16 cellular contexts compared by ENCODE assay signal in genomic region chr9:126513159-126514036, GRCh38.
A peak's percentile ranks its signal among the peaks of the same experiment; 100 is the strongest.
DNase-seq lines count a peak whose midpoint lies in the region; ATAC-seq, FAIRE-seq and TF ChIP-seq lines count a peak whose summit lies in the region.
"Had no signal": no experiment of that assay in that cellular context is flagged by ENCODE, and none has a peak within 500 bp of the region (broad histone marks: within the 10 kb centered on the region; RNA-seq: fewer than 3 reads in every experiment).

No MANE protein-coding gene starts in this region.

- H3K27ac ChIP-seq in esophagus muscularis mucosa (replicated peaks in 1 of 4): no peak overlapping the region
- H3K27ac ChIP-seq in osteoblast (ENCODE audit: low read depth, low read length): no peak overlapping the region
- H3K27ac ChIP-seq: Peyer's patch, transverse colon had no signal

- peaks cover 6% of the 10 kb centered on the region for H3K36me3 Mint-ChIP-seq in glutamatergic neuron (ENCODE audit: unreplicated experiment)
- H3K36me3 Mint-ChIP-seq: brain had no signal

- intact Hi-C loops in esophagus muscularis mucosa (cut with DNase I): no loop called here

- no peak for TF ChIP-seq EP300 in esophagus muscularis mucosa (IDR thresholded peaks at IDR 0.05)

- H4K20me1 ChIP-seq in osteoblast (ENCODE audit: insufficient read depth, low read length): no peaks in the 10 kb centered on the region

- H3K4me1 Mint-ChIP-seq in glutamatergic neuron (ENCODE audit: low read depth, unreplicated experiment): peaks cover 18% of the 10 kb centered on the region

- ATAC-seq in GM21367 (IDR thresholded peaks at IDR 0.05; ENCODE audit: unreplicated experiment): no peak

- no peak overlapping the region for H3K27ac Mint-ChIP-seq in glutamatergic neuron (ENCODE audit: unreplicated experiment)
- H3K27ac Mint-ChIP-seq: activated B cell treated with CpG ODN at 0.5 μM for 24 hours; activated naive CD4-positive, alpha-beta T cell treated with anti-CD3 and anti-CD28 coated beads for 36 hours; brain had no signal

- H3K4me1 ChIP-seq in esophagus muscularis mucosa: peaks cover 24 to 51% (median 40%) of the 10 kb centered on the region in 4 donors
- peaks cover 17% of the 10 kb centered on the region for H3K4me1 ChIP-seq in osteoblast (ENCODE audit: insufficient read depth, low read length)

- peak; percentile 3 for FAIRE-seq in G401.6 (lab: Jason Lieb, UNC)

- H3K79me2 ChIP-seq in osteoblast (ENCODE audit: insufficient read depth, low read length): no peaks in the 10 kb centered on the region

- no peak overlapping the region for H3K4me2 ChIP-seq in osteoblast (ENCODE audit: insufficient read depth, low read length)

- 80% methylated on average over 6 of the region's 13 CpGs for WGBS in esophagus muscularis mucosa

- no peak for TF ChIP-seq POLR2A in esophagus muscularis mucosa (IDR thresholded peaks at IDR 0.05; ENCODE audit: low read depth)

- H3K27me3 Mint-ChIP-seq in glutamatergic neuron (ENCODE audit: unreplicated experiment): peaks cover 10% of the 10 kb centered on the region

- H3K9me3 Mint-ChIP-seq in glutamatergic neuron (ENCODE audit: unreplicated experiment): peaks cover 4% of the 10 kb centered on the region
- H3K9me3 Mint-ChIP-seq: activated B cell treated with CpG ODN at 0.5 μM for 24 hours; activated naive CD4-positive, alpha-beta T cell treated with anti-CD3 and anti-CD28 coated beads for 36 hours; CD8-positive, alpha-beta memory T cell had no signal

- H3K27me3 ChIP-seq in esophagus muscularis mucosa (peaks cover 0 to 86% (median 45%) of the 10 kb centered on the region in 4 donors), osteoblast (ENCODE audit: insufficient read depth, low read length) (peaks cover 47% of the 10 kb centered on the region)

- H3K4me3 ChIP-seq in esophagus muscularis mucosa (peak overlapping the region; percentile 19 to 44 (median 30)), osteoblast (ENCODE audit: insufficient read depth, low read length) (no peak overlapping the region)

- H3K36me3 ChIP-seq in esophagus muscularis mucosa (no peaks in the 10 kb centered on the region), osteoblast (ENCODE audit: insufficient read depth, low read length) (no peaks in the 10 kb centered on the region)
- H3K36me3 ChIP-seq: Peyer's patch, transverse colon had no signal

- H2AFZ ChIP-seq in osteoblast (ENCODE audit: low read length): no peak overlapping the region

- TF ChIP-seq CTCF in esophagus muscularis mucosa (IDR thresholded peaks at IDR 0.05): no peak
- TF ChIP-seq CTCF in osteoblast (IDR thresholded peaks at IDR 0.05; ENCODE audit: extremely low read depth, low read depth, low read length): no peak
- TF ChIP-seq CTCF in glutamatergic neuron (IDR thresholded peaks at IDR 0.05; ENCODE audit: partially characterized antibody, unreplicated experiment): no peak

- H3K4me3 Mint-ChIP-seq in glutamatergic neuron (ENCODE audit: unreplicated experiment): no peak overlapping the region
- H3K4me3 Mint-ChIP-seq: activated B cell treated with CpG ODN at 0.5 μM for 24 hours; activated naive CD4-positive, alpha-beta T cell treated with anti-CD3 and anti-CD28 coated beads for 36 hours had no signal

- H3K9me3 ChIP-seq in esophagus muscularis mucosa (no peaks in the 10 kb centered on the region), osteoblast (ENCODE audit: low read depth, low read length) (no peaks in the 10 kb centered on the region)
- H3K9me3 ChIP-seq: Peyer's patch, transverse colon had no signal

- DNase-seq in M059J (ENCODE audit: low read depth) (peak; percentile 42), esophagus muscularis mucosa (ENCODE audit: extremely low spot score) (no peak), osteoblast (ENCODE audit: insufficient read length, low spot score, missing footprints) (peak; percentile 87), NCI-H2196 (lab: John Stamatoyannopoulos, UW; ENCODE audit: unreplicated experiment) (no peak), glutamatergic neuron (no peak), OCI-M1 (lab: John Stamatoyannopoulos, UW) (no peak)
- DNase-seq: GF-D8, NCI-H446 treated with DMSO at 0.1 percent for 48 hours had no signal

Comparison
In these comparisons a context has a peak if more than half of its experiments do, and no peak if none do; other contexts are left out.
1. DNase-seq: peak in M059J (single experiment) and osteoblast (single experiment); none in esophagus muscularis mucosa (single experiment), NCI-H2196 (single experiment), glutamatergic neuron (single experiment) and OCI-M1 (single experiment).